1 cellular context compared by ENCODE assay signal in the genomic region with DNA sequence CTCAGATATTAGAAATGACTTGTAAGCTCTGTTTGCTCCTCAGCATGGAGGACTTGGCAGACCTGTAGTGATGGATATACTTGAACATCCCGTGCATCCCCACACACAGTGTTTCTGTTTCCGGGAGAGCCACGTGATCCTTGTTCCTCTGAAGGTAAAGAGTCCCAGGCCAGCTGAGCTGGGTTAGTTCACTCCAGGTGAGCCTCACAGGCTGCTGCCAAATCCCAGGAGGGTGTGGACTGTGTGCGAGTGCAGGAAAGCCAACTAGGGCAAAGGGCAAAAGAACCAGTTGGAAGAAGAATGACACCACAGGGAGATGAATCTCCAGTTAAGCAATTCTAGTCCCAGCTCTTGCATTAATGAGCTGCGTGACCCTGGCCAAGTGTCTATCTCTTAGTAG.
TF ChIP-seq lines count a peak whose summit lies in the region.

No MANE protein-coding gene starts in this region.

TF ChIP-seq in K562, 482 proteins besides CTCF, POLR2A, EP300 and RAD21 (continued from another document):
- TF ChIP-seq, protein P1, sequence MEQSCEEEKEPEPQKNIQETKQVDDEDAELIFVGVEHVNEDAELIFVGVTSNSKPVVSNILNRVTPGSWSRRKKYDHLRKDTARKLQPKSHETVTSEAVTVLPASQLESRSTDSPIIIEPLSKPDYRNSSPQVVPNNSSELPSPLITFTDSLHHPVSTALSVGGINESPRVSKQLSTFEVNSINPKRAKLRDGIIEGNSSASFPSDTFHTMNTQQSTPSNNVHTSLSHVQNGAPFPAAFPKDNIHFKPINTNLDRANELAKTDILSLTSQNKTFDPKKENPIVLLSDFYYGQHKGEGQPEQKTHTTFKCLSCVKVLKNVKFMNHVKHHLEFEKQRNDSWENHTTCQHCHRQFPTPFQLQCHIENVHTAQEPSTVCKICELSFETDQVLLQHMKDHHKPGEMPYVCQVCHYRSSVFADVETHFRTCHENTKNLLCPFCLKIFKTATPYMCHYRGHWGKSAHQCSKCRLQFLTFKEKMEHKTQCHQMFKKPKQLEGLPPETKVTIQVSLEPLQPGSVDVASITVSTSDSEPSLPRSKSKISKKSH (CRISPR knock-in tag; IDR thresholded peaks at IDR 0.05): no peak
- TF ChIP-seq CEBPG (CRISPR knock-in tag; IDR thresholded peaks at IDR 0.05): no peak
- TF ChIP-seq CEBPG (tag; conservative IDR thresholded peaks at IDR 0.05 in 1 of 2, IDR thresholded peaks at IDR 0.05 in 1 of 2): 0 out of 4 replicates have a peak, but pooled peaks of 1 of the 2 experiments have one; percentile 13
- no peak for TF ChIP-seq PML (IDR thresholded peaks at IDR 0.05; ENCODE audit: low read length)
- TF ChIP-seq ZNF217 (CRISPR knock-in tag; IDR thresholded peaks at IDR 0.05): no peak
